In the genomic region with DNA sequence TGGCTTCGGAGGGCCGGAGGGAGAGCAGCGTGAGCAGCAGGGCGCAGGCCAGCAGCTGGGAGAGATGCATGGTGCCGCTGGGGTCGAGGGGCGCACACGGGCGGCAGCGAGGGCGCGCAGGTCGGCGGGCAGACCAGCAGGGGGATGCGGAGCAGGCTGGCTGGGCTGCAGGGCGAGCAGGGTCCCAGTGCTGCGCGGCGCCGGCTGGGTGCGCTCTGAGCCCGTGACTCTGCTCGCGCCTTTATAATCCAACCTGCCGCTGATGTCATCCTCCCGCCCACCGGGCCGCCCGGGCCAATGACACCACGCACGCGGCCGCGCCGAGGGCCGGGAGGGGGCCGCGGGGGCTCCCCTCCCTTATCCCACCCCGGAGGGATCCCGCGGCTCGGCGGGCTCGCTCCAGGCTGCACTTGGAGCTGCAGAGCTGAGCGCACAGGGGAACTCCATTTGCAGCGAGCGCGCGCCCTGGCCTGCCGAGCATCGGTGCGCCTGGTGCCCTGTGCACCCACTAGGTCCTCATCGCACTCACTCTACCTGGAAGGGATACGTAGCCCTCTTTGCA, we compare ENCODE assay signal across 8 cellular contexts. TPM values are rescaled to one million over a fixed set of nuclear protein-coding genes. Genes with fewer than 3 reads are reported as not detected.
DNase-seq lines count a peak whose midpoint lies in the region; ATAC-seq and TF ChIP-seq lines count a peak whose summit lies in the region.

Gene NPPC, minus strand, starts transcription at position 217 of the 562 bp plus-strand sequence. Its CDS starts 147 bp downstream, at position 70.

- TF ChIP-seq EP300 in esophagus muscularis mucosa (IDR thresholded peaks at IDR 0.05), result no peak

- peak; percentile 64 for ATAC-seq in HG03139 (IDR thresholded peaks at IDR 0.05; ENCODE audit: unreplicated experiment)
- peak; percentile 82 for ATAC-seq in activated CD8-positive, alpha-beta memory T cell treated with anti-CD3 and anti-CD28 coated beads, Interleukin-2, amount 10 ng/mL, durations not matched to agents 7 days and 5 days
- ATAC-seq in naive B cell (ENCODE audit: low read depth in 2 of 2), result peak; percentile 63 to 64
- no peak for ATAC-seq in HG02763 (IDR thresholded peaks at IDR 0.05; ENCODE audit: unreplicated experiment)

- peaks cover 4 to 90% (median 20%) of the 10 kb centered on the region in 4 donors for H3K27me3 ChIP-seq in esophagus muscularis mucosa

- peaks cover 9% of the 10 kb centered on the region for H3K4me1 Mint-ChIP-seq in activated CD8-positive, alpha-beta memory T cell treated with anti-CD3 and anti-CD28 coated beads, Interleukin-2, amount 10 ng/mL, durations not matched to agents 7 days and 5 days
- H3K4me1 Mint-ChIP-seq in naive B cell, result peaks cover 9 to 21% (median 16%) of the 10 kb centered on the region in 3 donors
- H3K4me1 Mint-ChIP-seq in stimulated activated naive CD8-positive, alpha-beta T cell treated with anti-CD3 and anti-CD28 coated beads, Interleukin-15, Interleukin-2, amounts not matched to agents 100 ng/mL and 50 ng/mL, for 24 hours (ENCODE audit: low read depth), result peaks cover 9% of the 10 kb centered on the region

- H3K27me3 Mint-ChIP-seq in activated CD8-positive, alpha-beta memory T cell treated with anti-CD3 and anti-CD28 coated beads, Interleukin-2, amount 10 ng/mL, durations not matched to agents 7 days and 5 days, result peaks cover 50% of the 10 kb centered on the region
- peaks cover 21 to 61% (median 53%) of the 10 kb centered on the region in 3 donors for H3K27me3 Mint-ChIP-seq in naive B cell
- H3K27me3 Mint-ChIP-seq in stimulated activated naive CD8-positive, alpha-beta T cell treated with anti-CD3 and anti-CD28 coated beads, Interleukin-15, Interleukin-2, amounts not matched to agents 100 ng/mL and 50 ng/mL, for 24 hours, result peaks cover 43% of the 10 kb centered on the region

- peak within 1 kb of the TSS; percentile 46 to 62 (median 52) for H3K4me3 ChIP-seq in esophagus muscularis mucosa

- no peak within 1 kb of the TSS for H3K27ac Mint-ChIP-seq in activated CD8-positive, alpha-beta memory T cell treated with anti-CD3 and anti-CD28 coated beads, Interleukin-2, amount 10 ng/mL, durations not matched to agents 7 days and 5 days
- peak within 1 kb of the TSS in 3 of 6 donors; percentile 22 to 57 (median 47) for H3K27ac Mint-ChIP-seq in naive B cell
- no peak within 1 kb of the TSS for H3K27ac Mint-ChIP-seq in stimulated activated naive CD8-positive, alpha-beta T cell treated with anti-CD3 and anti-CD28 coated beads, Interleukin-15, Interleukin-2, amounts not matched to agents 100 ng/mL and 50 ng/mL, for 24 hours

- peaks cover 18 to 44% (median 33%) of the 10 kb centered on the region in 4 donors for H3K4me1 ChIP-seq in esophagus muscularis mucosa

- intact Hi-C loops in esophagus muscularis mucosa (cut with DNase I), result loop anchor here (5.0 kb wide), 1 partner anchor 216 kb away; no protein-coding TSS in a partner anchor

- WGBS in esophagus muscularis mucosa, result 2% methylated on average over 14 of the region's 54 CpGs

- CTCF ChIA-PET in GM10248 (lab: Yijun Ruan, JAX), result interaction anchor here (1.0 to 7.5 kb wide), 12 partner anchors 9 to 405 kb away, joined by 3 to 66 read pairs (median 6); no protein-coding TSS in a partner anchor
- CTCF ChIA-PET in activated CD8-positive, alpha-beta memory T cell treated with anti-CD3 and anti-CD28 coated beads, Interleukin-2, amount 10 ng/mL, durations not matched to agents 7 days and 5 days (lab: Charles Lee), result interaction anchor here (0.6 to 15.4 kb wide), 22 partner anchors 9 to 605 kb away, joined by 3 to 153 read pairs (median 4); no protein-coding TSS in a partner anchor

- H3K4me3 Mint-ChIP-seq in activated CD8-positive, alpha-beta memory T cell treated with anti-CD3 and anti-CD28 coated beads, Interleukin-2, amount 10 ng/mL, durations not matched to agents 7 days and 5 days, result peak within 1 kb of the TSS; percentile 48
- peak within 1 kb of the TSS; percentile 63 to 85 (median 74) for H3K4me3 Mint-ChIP-seq in naive B cell
- peak within 1 kb of the TSS; percentile 67 for H3K4me3 Mint-ChIP-seq in stimulated activated naive CD8-positive, alpha-beta T cell treated with anti-CD3 and anti-CD28 coated beads, Interleukin-15, Interleukin-2, amounts not matched to agents 100 ng/mL and 50 ng/mL, for 24 hours

- DNase-seq in GM10248 (ENCODE audit: extremely low spot score) (peak; percentile 79), NCI-H69 (lab: John Stamatoyannopoulos, UW) (peak; percentile 89), esophagus muscularis mucosa (ENCODE audit: extremely low spot score) (no peak), naive B cell (peak; percentile 32)
- DNase-seq in activated CD8-positive, alpha-beta memory T cell treated with anti-CD3 and anti-CD28 coated beads, Interleukin-2, amount 10 ng/mL, durations not matched to agents 7 days and 5 days, result peak; percentile 74

- H3K36me3 Mint-ChIP-seq in activated CD8-positive, alpha-beta memory T cell treated with anti-CD3 and anti-CD28 coated beads, Interleukin-2, amount 10 ng/mL, durations not matched to agents 7 days and 5 days, result no peaks in the 10 kb centered on the region
- no peaks in the 10 kb centered on the region for H3K36me3 Mint-ChIP-seq in naive B cell
- H3K36me3 Mint-ChIP-seq in stimulated activated naive CD8-positive, alpha-beta T cell treated with anti-CD3 and anti-CD28 coated beads, Interleukin-15, Interleukin-2, amounts not matched to agents 100 ng/mL and 50 ng/mL, for 24 hours (ENCODE audit: low read depth), result no peaks in the 10 kb centered on the region

- TF ChIP-seq CTCF in GM10248 (IDR thresholded peaks at IDR 0.05; ENCODE audit: control extremely low read depth, extremely low read depth, low read depth, missing control alignments) (peak; percentile 65), esophagus muscularis mucosa (IDR thresholded peaks at IDR 0.05) (peak in 1 of 3 experiments; percentile 18)

- POLR2A ChIA-PET in GM10248 (lab: Yijun Ruan, JAX), result no interaction called here

- H3K36me3 ChIP-seq in esophagus muscularis mucosa, result no peaks in the 10 kb centered on the region

- no peak for TF ChIP-seq POLR2A in esophagus muscularis mucosa (IDR thresholded peaks at IDR 0.05; ENCODE audit: low read depth)

- H3K27ac ChIP-seq in esophagus muscularis mucosa (replicated peaks in 1 of 4), result no peak within 1 kb of the TSS

- H3K9me3 Mint-ChIP-seq in activated CD8-positive, alpha-beta memory T cell treated with anti-CD3 and anti-CD28 coated beads, Interleukin-2, amount 10 ng/mL, durations not matched to agents 7 days and 5 days (ENCODE audit: low read depth), result no peaks in the 10 kb centered on the region
- H3K9me3 Mint-ChIP-seq in naive B cell, result no peaks in the 10 kb centered on the region
- H3K9me3 Mint-ChIP-seq in stimulated activated naive CD8-positive, alpha-beta T cell treated with anti-CD3 and anti-CD28 coated beads, Interleukin-15, Interleukin-2, amounts not matched to agents 100 ng/mL and 50 ng/mL, for 24 hours, result no peaks in the 10 kb centered on the region

- H3K9me3 ChIP-seq in esophagus muscularis mucosa, result no peaks in the 10 kb centered on the region

RNA-seq across cellular contexts. Expression of gene NPPC, which starts in this region (rescaled TPM):
- total RNA-seq in activated CD8-positive, alpha-beta memory T cell treated with anti-CD3 and anti-CD28 coated beads, Interleukin-2, amount 10 ng/mL, durations not matched to agents 7 days and 5 days, result not detected
- under 1 TPM in 2 of 4 donors, not detected in 2; 0.66 to 0.98 TPM for total RNA-seq in esophagus muscularis mucosa
- not detected for polyA plus RNA-seq in naive B cell (ENCODE audit: low read depth in 6 of 6)

Comparison
In these comparisons a context has a peak if more than half of its experiments do, and no peak if none do; other contexts are left out.
1. Peak in DNase-seq and ATAC-seq in activated CD8-positive, alpha-beta memory T cell treated with anti-CD3 and anti-CD28 coated beads, Interleukin-2, amount 10 ng/mL, durations not matched to agents 7 days and 5 days; RNA of the gene not detected or under 1 TPM.
2. Peak in DNase-seq and ATAC-seq in naive B cell; RNA of the gene not detected or under 1 TPM.